1 cellular context compared by ENCODE assay signal in the genomic region with DNA sequence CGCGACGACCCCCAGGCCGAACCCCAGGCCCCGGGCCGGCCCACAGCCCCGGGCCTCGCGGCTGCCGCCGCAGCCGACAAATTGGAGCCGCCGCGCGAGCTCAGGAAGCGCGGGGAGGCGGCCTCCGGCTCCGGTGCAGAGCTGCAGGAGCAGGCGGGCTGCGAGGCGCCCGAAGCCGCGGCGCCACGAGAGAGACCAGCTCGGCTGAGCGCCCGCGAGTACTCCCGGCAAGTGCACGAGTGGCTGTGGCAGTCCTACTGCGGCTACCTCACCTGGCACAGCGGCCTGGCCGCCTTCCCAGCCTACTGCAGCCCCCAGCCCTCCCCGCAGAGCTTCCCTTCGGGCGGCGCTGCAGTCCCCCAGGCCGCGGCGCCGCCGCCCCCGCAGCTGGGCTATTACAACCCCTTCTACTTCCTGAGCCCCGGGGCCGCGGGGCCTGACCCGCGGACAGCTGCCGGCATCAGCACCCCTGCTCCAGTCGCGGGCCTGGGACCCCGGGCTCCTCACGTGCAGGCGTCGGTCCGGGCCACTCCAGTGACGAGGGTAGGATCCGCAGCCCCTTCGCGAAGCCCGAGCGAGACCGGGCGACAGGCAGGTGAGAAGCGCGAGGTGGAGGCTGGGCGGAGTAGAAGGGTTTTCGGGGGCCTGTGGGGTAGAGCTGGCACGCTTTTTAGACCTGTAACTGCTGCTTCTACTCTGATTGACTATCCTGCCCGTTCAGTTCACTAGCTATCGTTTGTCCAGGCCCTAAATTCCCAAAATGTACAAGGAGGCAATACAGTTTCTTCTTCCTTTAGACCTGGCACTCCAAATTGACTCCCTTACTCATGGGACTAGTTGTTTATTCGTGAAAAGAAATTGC.
A peak's percentile ranks its signal among the peaks of the same experiment; 100 is the strongest.
TF ChIP-seq lines count a peak whose summit lies in the region.

No MANE protein-coding gene starts in this region.

TF ChIP-seq in K562, 482 proteins besides CTCF, POLR2A, EP300 and RAD21 (continued from another document and continues in another):
- TF ChIP-seq, protein P1, sequence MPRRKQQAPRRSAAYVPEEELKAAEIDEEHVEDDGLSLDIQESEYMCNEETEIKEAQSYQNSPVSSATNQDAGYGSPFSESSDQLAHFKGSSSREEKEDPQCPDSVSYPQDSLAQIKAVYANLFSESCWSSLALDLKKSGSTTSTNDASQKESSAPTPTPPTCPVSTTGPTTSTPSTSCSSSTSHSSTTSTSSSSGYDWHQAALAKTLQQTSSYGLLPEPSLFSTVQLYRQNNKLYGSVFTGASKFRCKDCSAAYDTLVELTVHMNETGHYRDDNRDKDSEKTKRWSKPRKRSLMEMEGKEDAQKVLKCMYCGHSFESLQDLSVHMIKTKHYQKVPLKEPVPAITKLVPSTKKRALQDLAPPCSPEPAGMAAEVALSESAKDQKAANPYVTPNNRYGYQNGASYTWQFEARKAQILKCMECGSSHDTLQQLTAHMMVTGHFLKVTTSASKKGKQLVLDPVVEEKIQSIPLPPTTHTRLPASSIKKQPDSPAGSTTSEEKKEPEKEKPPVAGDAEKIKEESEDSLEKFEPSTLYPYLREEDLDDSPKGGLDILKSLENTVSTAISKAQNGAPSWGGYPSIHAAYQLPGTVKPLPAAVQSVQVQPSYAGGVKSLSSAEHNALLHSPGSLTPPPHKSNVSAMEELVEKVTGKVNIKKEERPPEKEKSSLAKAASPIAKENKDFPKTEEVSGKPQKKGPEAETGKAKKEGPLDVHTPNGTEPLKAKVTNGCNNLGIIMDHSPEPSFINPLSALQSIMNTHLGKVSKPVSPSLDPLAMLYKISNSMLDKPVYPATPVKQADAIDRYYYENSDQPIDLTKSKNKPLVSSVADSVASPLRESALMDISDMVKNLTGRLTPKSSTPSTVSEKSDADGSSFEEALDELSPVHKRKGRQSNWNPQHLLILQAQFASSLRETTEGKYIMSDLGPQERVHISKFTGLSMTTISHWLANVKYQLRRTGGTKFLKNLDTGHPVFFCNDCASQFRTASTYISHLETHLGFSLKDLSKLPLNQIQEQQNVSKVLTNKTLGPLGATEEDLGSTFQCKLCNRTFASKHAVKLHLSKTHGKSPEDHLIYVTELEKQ (CRISPR knock-in tag; IDR thresholded peaks at IDR 0.05) = no peak
- TF ChIP-seq CEBPG (CRISPR knock-in tag; IDR thresholded peaks at IDR 0.05) (no peak), CEBPG (tag; conservative IDR thresholded peaks at IDR 0.05 in 1 of 2, IDR thresholded peaks at IDR 0.05 in 1 of 2) (no peak), CCNT2 (IDR thresholded peaks at IDR 0.05; ENCODE audit: borderline replicate concordance, extremely low read depth, insufficient read length, low read depth, low read length) (peak; percentile 28), TBL1XR1 (IDR thresholded peaks at IDR 0.05; ENCODE audit: low read length in 2 of 2) (no peak), HNRNPL (IDR thresholded peaks at IDR 0.05; ENCODE audit: low read depth, low read length) (no peak), MYBL2 (IDR thresholded peaks at IDR 0.05; ENCODE audit: low read depth) (no peak), MYBL2 (CRISPR knock-in tag; IDR thresholded peaks at IDR 0.05; ENCODE audit: borderline replicate concordance) (no peak), PPARD (CRISPR knock-in tag; IDR thresholded peaks at IDR 0.05) (no peak), TEAD2 (tag; IDR thresholded peaks at IDR 0.05) (no peak), RBM17 (IDR thresholded peaks at IDR 0.05; ENCODE audit: borderline replicate concordance, low read depth, low read length) (no peak), POLR3A (IDR thresholded peaks at IDR 0.05; ENCODE audit: borderline replicate concordance, extremely low read depth, insufficient read depth, insufficient read length) (no peak), TBP (optimal IDR thresholded peaks at IDR 0.05; ENCODE audit: low read depth, low read length) (peak; percentile 2), ZBTB1 (CRISPR knock-in tag; IDR thresholded peaks at IDR 0.05; ENCODE audit: borderline replicate concordance, low read depth) (no peak), ZNF239 (CRISPR knock-in tag; IDR thresholded peaks at IDR 0.05) (no peak), TCF3 (CRISPR knock-in tag; IDR thresholded peaks at IDR 0.05) (no peak), CXXC5 (CRISPR knock-in tag; IDR thresholded peaks at IDR 0.05) (peak; percentile 44; the same call in 1 of the 2 replicates), MBD2 (IDR thresholded peaks at IDR 0.05; ENCODE audit: borderline replicate concordance, low read depth) (no peak), CBX3 (IDR thresholded peaks at IDR 0.05; ENCODE audit: borderline replicate concordance in 1 of 2, low read length in 2 of 2) (no peak), NFATC3 (IDR thresholded peaks at IDR 0.05) (no peak), NR3C1 (CRISPR knock-in tag; IDR thresholded peaks at IDR 0.05) (no peak), TAL1 (IDR thresholded peaks at IDR 0.05) (no peak), ESRRA (IDR thresholded peaks at IDR 0.05; ENCODE audit: borderline replicate concordance, low read depth) (no peak), NFIX (CRISPR knock-in tag; IDR thresholded peaks at IDR 0.05; ENCODE audit: low read depth) (no peak), POLR2G (IDR thresholded peaks at IDR 0.05; ENCODE audit: low read depth, low read length) (peak; percentile 59), PTBP1 (IDR thresholded peaks at IDR 0.05; ENCODE audit: low read depth, low read length) (no peak), SNRNP70 (optimal IDR thresholded peaks at IDR 0.05; ENCODE audit: low read depth, low read length) (no peak), RBFOX2 (IDR thresholded peaks at IDR 0.05; ENCODE audit: low read depth, low read length) (peak; percentile 86)
- TF ChIP-seq, protein P2, sequence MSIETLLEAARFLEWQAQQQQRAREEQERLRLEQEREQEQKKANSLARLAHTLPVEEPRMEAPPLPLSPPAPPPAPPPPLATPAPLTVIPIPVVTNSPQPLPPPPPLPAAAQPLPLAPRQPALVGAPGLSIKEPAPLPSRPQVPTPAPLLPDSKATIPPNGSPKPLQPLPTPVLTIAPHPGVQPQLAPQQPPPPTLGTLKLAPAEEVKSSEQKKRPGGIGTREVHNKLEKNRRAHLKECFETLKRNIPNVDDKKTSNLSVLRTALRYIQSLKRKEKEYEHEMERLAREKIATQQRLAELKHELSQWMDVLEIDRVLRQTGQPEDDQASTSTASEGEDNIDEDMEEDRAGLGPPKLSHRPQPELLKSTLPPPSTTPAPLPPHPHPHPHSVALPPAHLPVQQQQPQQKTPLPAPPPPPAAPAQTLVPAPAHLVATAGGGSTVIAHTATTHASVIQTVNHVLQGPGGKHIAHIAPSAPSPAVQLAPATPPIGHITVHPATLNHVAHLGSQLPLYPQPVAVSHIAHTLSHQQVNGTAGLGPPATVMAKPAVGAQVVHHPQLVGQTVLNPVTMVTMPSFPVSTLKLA (conservative IDR thresholded peaks at IDR 0.05) = peak in 1 of 2 experiments; percentile 11; a peak in 1 of 4 replicates
- TF ChIP-seq, protein P3, sequence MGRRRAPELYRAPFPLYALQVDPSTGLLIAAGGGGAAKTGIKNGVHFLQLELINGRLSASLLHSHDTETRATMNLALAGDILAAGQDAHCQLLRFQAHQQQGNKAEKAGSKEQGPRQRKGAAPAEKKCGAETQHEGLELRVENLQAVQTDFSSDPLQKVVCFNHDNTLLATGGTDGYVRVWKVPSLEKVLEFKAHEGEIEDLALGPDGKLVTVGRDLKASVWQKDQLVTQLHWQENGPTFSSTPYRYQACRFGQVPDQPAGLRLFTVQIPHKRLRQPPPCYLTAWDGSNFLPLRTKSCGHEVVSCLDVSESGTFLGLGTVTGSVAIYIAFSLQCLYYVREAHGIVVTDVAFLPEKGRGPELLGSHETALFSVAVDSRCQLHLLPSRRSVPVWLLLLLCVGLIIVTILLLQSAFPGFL (CRISPR knock-in tag; IDR thresholded peaks at IDR 0.05) = no peak
- TF ChIP-seq, protein P4, sequence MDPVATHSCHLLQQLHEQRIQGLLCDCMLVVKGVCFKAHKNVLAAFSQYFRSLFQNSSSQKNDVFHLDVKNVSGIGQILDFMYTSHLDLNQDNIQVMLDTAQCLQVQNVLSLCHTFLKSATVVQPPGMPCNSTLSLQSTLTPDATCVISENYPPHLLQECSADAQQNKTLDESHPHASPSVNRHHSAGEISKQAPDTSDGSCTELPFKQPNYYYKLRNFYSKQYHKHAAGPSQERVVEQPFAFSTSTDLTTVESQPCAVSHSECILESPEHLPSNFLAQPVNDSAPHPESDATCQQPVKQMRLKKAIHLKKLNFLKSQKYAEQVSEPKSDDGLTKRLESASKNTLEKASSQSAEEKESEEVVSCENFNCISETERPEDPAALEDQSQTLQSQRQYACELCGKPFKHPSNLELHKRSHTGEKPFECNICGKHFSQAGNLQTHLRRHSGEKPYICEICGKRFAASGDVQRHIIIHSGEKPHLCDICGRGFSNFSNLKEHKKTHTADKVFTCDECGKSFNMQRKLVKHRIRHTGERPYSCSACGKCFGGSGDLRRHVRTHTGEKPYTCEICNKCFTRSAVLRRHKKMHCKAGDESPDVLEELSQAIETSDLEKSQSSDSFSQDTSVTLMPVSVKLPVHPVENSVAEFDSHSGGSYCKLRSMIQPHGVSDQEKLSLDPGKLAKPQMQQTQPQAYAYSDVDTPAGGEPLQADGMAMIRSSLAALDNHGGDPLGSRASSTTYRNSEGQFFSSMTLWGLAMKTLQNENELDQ (CRISPR knock-in tag; IDR thresholded peaks at IDR 0.05; ENCODE audit: borderline replicate concordance) = no peak
- TF ChIP-seq, protein P5, sequence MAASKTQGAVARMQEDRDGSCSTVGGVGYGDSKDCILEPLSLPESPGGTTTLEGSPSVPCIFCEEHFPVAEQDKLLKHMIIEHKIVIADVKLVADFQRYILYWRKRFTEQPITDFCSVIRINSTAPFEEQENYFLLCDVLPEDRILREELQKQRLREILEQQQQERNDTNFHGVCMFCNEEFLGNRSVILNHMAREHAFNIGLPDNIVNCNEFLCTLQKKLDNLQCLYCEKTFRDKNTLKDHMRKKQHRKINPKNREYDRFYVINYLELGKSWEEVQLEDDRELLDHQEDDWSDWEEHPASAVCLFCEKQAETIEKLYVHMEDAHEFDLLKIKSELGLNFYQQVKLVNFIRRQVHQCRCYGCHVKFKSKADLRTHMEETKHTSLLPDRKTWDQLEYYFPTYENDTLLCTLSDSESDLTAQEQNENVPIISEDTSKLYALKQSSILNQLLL (CRISPR knock-in tag; IDR thresholded peaks at IDR 0.05; ENCODE audit: borderline replicate concordance) = no peak
- TF ChIP-seq, protein P6, sequence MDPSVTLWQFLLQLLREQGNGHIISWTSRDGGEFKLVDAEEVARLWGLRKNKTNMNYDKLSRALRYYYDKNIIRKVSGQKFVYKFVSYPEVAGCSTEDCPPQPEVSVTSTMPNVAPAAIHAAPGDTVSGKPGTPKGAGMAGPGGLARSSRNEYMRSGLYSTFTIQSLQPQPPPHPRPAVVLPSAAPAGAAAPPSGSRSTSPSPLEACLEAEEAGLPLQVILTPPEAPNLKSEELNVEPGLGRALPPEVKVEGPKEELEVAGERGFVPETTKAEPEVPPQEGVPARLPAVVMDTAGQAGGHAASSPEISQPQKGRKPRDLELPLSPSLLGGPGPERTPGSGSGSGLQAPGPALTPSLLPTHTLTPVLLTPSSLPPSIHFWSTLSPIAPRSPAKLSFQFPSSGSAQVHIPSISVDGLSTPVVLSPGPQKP (CRISPR knock-in tag; IDR thresholded peaks at IDR 0.05) = no peak
- TF ChIP-seq, protein P7, sequence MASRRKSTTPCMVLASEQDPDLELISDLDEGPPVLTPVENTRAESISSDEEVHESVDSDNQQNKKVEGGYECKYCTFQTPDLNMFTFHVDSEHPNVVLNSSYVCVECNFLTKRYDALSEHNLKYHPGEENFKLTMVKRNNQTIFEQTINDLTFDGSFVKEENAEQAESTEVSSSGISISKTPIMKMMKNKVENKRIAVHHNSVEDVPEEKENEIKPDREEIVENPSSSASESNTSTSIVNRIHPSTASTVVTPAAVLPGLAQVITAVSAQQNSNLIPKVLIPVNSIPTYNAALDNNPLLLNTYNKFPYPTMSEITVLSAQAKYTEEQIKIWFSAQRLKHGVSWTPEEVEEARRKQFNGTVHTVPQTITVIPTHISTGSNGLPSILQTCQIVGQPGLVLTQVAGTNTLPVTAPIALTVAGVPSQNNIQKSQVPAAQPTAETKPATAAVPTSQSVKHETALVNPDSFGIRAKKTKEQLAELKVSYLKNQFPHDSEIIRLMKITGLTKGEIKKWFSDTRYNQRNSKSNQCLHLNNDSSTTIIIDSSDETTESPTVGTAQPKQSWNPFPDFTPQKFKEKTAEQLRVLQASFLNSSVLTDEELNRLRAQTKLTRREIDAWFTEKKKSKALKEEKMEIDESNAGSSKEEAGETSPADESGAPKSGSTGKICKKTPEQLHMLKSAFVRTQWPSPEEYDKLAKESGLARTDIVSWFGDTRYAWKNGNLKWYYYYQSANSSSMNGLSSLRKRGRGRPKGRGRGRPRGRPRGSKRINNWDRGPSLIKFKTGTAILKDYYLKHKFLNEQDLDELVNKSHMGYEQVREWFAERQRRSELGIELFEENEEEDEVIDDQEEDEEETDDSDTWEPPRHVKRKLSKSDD (conservative IDR thresholded peaks at IDR 0.05; ENCODE audit: low read length) = no peak
- TF ChIP-seq, protein P8, sequence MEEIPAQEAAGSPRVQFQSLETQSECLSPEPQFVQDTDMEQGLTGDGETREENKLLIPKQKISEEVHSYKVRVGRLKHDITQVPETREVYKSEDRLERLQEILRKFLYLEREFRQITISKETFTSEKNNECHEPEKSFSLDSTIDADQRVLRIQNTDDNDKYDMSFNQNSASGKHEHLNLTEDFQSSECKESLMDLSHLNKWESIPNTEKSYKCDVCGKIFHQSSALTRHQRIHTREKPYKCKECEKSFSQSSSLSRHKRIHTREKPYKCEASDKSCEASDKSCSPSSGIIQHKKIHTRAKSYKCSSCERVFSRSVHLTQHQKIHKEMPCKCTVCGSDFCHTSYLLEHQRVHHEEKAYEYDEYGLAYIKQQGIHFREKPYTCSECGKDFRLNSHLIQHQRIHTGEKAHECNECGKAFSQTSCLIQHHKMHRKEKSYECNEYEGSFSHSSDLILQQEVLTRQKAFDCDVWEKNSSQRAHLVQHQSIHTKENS (CRISPR knock-in tag; IDR thresholded peaks at IDR 0.05) = no peak
- TF ChIP-seq, protein P9, sequence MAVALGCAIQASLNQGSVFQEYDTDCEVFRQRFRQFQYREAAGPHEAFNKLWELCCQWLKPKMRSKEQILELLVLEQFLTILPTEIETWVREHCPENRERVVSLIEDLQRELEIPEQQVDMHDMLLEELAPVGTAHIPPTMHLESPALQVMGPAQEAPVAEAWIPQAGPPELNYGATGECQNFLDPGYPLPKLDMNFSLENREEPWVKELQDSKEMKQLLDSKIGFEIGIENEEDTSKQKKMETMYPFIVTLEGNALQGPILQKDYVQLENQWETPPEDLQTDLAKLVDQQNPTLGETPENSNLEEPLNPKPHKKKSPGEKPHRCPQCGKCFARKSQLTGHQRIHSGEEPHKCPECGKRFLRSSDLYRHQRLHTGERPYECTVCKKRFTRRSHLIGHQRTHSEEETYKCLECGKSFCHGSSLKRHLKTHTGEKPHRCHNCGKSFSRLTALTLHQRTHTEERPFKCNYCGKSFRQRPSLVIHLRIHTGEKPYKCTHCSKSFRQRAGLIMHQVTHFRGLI (CRISPR knock-in tag; IDR thresholded peaks at IDR 0.05) = no peak
